In genomic region chr3:10292505-10293419, GRCh38 we compare ENCODE assay signal across 1 cellular context.
A peak's percentile ranks its signal among the peaks of the same experiment; 100 is the strongest.
TF ChIP-seq lines count a peak whose summit lies in the region.

Gene GHRL, minus strand, starts transcription at chr3:10292947. Its CDS starts 2,767 bp downstream, at chr3:10290180.

TF ChIP-seq in K562, 482 proteins besides CTCF, POLR2A, EP300 and RAD21 (continued from another document and continues in another):
- TF ChIP-seq SETDB1 (IDR thresholded peaks at IDR 0.05; ENCODE audit: low read length): no peak
- TF ChIP-seq DIDO1 (tag; IDR thresholded peaks at IDR 0.05; ENCODE audit: low read depth): no peak
- no peak for TF ChIP-seq TFAM (CRISPR knock-in tag; conservative IDR thresholded peaks at IDR 0.05)
- TF ChIP-seq FOXP4 (CRISPR knock-in tag; IDR thresholded peaks at IDR 0.05; ENCODE audit: borderline replicate concordance): no peak
- no peak for TF ChIP-seq POLR3A (IDR thresholded peaks at IDR 0.05; ENCODE audit: borderline replicate concordance, extremely low read depth, insufficient read depth, insufficient read length)
- no peak for TF ChIP-seq DACH1 (IDR thresholded peaks at IDR 0.05; ENCODE audit: partially characterized antibody)
- TF ChIP-seq TAF1 (IDR thresholded peaks at IDR 0.05; ENCODE audit: control insufficient read depth, extremely low read depth, insufficient read depth, low read length, severe bottlenecking): peak; percentile 15
- TF ChIP-seq GATA2 (CRISPR knock-in tag; IDR thresholded peaks at IDR 0.05): peak; percentile 45; the same call in 1 of the 2 replicates
- TF ChIP-seq KLF6 (CRISPR knock-in tag; IDR thresholded peaks at IDR 0.05; ENCODE audit: borderline replicate concordance): no peak
- no peak for TF ChIP-seq NFE2L1 (tag; IDR thresholded peaks at IDR 0.05; ENCODE audit: borderline replicate concordance, low read depth)
- TF ChIP-seq CREM (IDR thresholded peaks at IDR 0.05; ENCODE audit: low read depth): peak; percentile 39; the same call in 1 of the 2 replicates
- no peak for TF ChIP-seq ZBED1 (IDR thresholded peaks at IDR 0.05)
- TF ChIP-seq TSHZ1 (CRISPR knock-in tag; IDR thresholded peaks at IDR 0.05): no peak
- TF ChIP-seq RBM34 (IDR thresholded peaks at IDR 0.05; ENCODE audit: borderline replicate concordance, insufficient read depth, low read length): no peak
- TF ChIP-seq HNRNPUL1 (IDR thresholded peaks at IDR 0.05; ENCODE audit: low read length): no peak
- TF ChIP-seq NUFIP1 (IDR thresholded peaks at IDR 0.05; ENCODE audit: partially characterized antibody): no peak
- TF ChIP-seq HDAC6 (IDR thresholded peaks at IDR 0.05; ENCODE audit: low read depth, low read length): no peak
- no peak for TF ChIP-seq HOXB6 (CRISPR knock-in tag; IDR thresholded peaks at IDR 0.05; ENCODE audit: borderline replicate concordance)
- TF ChIP-seq SAFB (IDR thresholded peaks at IDR 0.05; ENCODE audit: borderline replicate concordance, low read depth, low read length): no peak
- TF ChIP-seq ARID1B (IDR thresholded peaks at IDR 0.05): peak; percentile 75
- peak; percentile 58 for TF ChIP-seq TCF3 (CRISPR knock-in tag; IDR thresholded peaks at IDR 0.05)
- no peak for TF ChIP-seq ZBTB33 (CRISPR knock-in tag; IDR thresholded peaks at IDR 0.05)
- peak; percentile 59 for TF ChIP-seq C11orf30 (IDR thresholded peaks at IDR 0.05; ENCODE audit: low read depth)
- no peak for TF ChIP-seq SRSF3 (IDR thresholded peaks at IDR 0.05; ENCODE audit: insufficient read depth, low read length)
- TF ChIP-seq BDP1 (IDR thresholded peaks at IDR 0.05; ENCODE audit: insufficient read depth, insufficient read length): no peak
- TF ChIP-seq NFIX (CRISPR knock-in tag; IDR thresholded peaks at IDR 0.05; ENCODE audit: low read depth): no peak
- TF ChIP-seq TAL1 (IDR thresholded peaks at IDR 0.05): peak; percentile 55
- TF ChIP-seq SAP30 (IDR thresholded peaks at IDR 0.05; ENCODE audit: borderline replicate concordance, insufficient read depth, low read depth, low read length, poor library complexity, severe bottlenecking): no peak
- no peak for TF ChIP-seq ZKSCAN1 (IDR thresholded peaks at IDR 0.05; ENCODE audit: low read depth, low read length)
- TF ChIP-seq ETS2 (tag; IDR thresholded peaks at IDR 0.05; ENCODE audit: borderline replicate concordance, poor library complexity, severe bottlenecking): no peak
- no peak for TF ChIP-seq TRIM25 (IDR thresholded peaks at IDR 0.05; ENCODE audit: borderline replicate concordance)
- TF ChIP-seq CAMTA2 (CRISPR knock-in tag; conservative IDR thresholded peaks at IDR 0.05): no peak
- TF ChIP-seq TRIM28 (IDR thresholded peaks at IDR 0.05): no peak
- TF ChIP-seq TARDBP (IDR thresholded peaks at IDR 0.05): no peak
- TF ChIP-seq HDAC2 (IDR thresholded peaks at IDR 0.05): 0 out of 2 replicates have a peak, but pooled peaks have one; percentile 33
- TF ChIP-seq CGGBP1 (CRISPR knock-in tag; IDR thresholded peaks at IDR 0.05): no peak
- no peak for TF ChIP-seq ADNP (tag; IDR thresholded peaks at IDR 0.05)
- TF ChIP-seq ZBTB5 (IDR thresholded peaks at IDR 0.05): no peak
- no peak for TF ChIP-seq ZNF785 (CRISPR knock-in tag; IDR thresholded peaks at IDR 0.05)
- no peak for TF ChIP-seq MED1 (CRISPR knock-in tag; IDR thresholded peaks at IDR 0.05; ENCODE audit: borderline replicate concordance)
- TF ChIP-seq ATF7 (IDR thresholded peaks at IDR 0.05): peak; percentile 41
- TF ChIP-seq ZKSCAN8 (CRISPR knock-in tag; IDR thresholded peaks at IDR 0.05): no peak
- no peak for TF ChIP-seq SRSF1 (IDR thresholded peaks at IDR 0.05; ENCODE audit: low read depth, low read length)
- TF ChIP-seq CLOCK (CRISPR knock-in tag; IDR thresholded peaks at IDR 0.05; ENCODE audit: borderline replicate concordance): no peak
- peak; percentile 57 for TF ChIP-seq L3MBTL2 (IDR thresholded peaks at IDR 0.05)
- no peak for TF ChIP-seq ESRRB (CRISPR knock-in tag; IDR thresholded peaks at IDR 0.05; ENCODE audit: borderline replicate concordance)
- no peak for TF ChIP-seq NCOA1 (IDR thresholded peaks at IDR 0.05; ENCODE audit: low read depth)
- no peak for TF ChIP-seq ZNF778 (CRISPR knock-in tag; IDR thresholded peaks at IDR 0.05)
- TF ChIP-seq HMG20B (CRISPR knock-in tag; IDR thresholded peaks at IDR 0.05): no peak
- no peak for TF ChIP-seq ELK1 (CRISPR knock-in tag; IDR thresholded peaks at IDR 0.05)
- TF ChIP-seq CBX8 (IDR thresholded peaks at IDR 0.05; ENCODE audit: borderline replicate concordance, extremely low read depth, low read depth, low read length, poor library complexity, severe bottlenecking): no peak
- no peak for TF ChIP-seq GTF2F1 (IDR thresholded peaks at IDR 0.05; ENCODE audit: low read depth, low read length)
